Comparison of ENCODE assay signal across 22 cellular contexts in genomic region chr2:120504936-120505705, GRCh38.
"Had no signal": no experiment of that assay in that cellular context is flagged by ENCODE, and none has a peak within 500 bp of the region (broad histone marks: within the 10 kb centered on the region; RNA-seq: fewer than 3 reads in every experiment).

No MANE protein-coding gene starts in this region.

- H3K4me3 Mint-ChIP-seq: memory B cell, mesothelial cell of epicardium, natural killer cell, neural crest cell, type B pancreatic cell had no signal

- H3K4me1 ChIP-seq: colonic mucosa, foreskin keratinocyte, lower lobe of right lung, pancreas, prostate gland, sigmoid colon had no signal

- H3K4me1 Mint-ChIP-seq: memory B cell, mesothelial cell of epicardium, natural killer cell had no signal

- H3K27me3 ChIP-seq: colonic mucosa, pancreas, sigmoid colon, thyroid gland, vagina had no signal

- DNase-seq: cerebellar nuclear complex; colonic mucosa; esophagus squamous epithelium; foreskin keratinocyte; hippocampal formation; kidney glomerular epithelial cell; lower lobe of right lung; natural killer cell; occipital lobe; retina; sigmoid colon; stimulated activated CD4-positive, alpha-beta T cell treated with anti-CD3 and anti-CD28 coated beads, Interleukin-2, amount 100 ng/mL, for 48 hours; stimulated activated naive CD8-positive, alpha-beta T cell treated with anti-CD3 and anti-CD28 coated beads, Interleukin-15, Interleukin-2, amounts not matched to agents 100 U/mL and 50 U/mL, for 24 hours; thyroid gland had no signal

- H3K4me3 ChIP-seq: colonic mucosa, esophagus squamous epithelium, lower lobe of right lung, pancreas, prostate gland, sigmoid colon, suprapubic skin, thyroid gland, vagina had no signal

- H3K36me3 Mint-ChIP-seq: memory B cell, mesothelial cell of epicardium, natural killer cell, type B pancreatic cell had no signal

- H3K9me3 Mint-ChIP-seq: memory B cell, mesothelial cell of epicardium, natural killer cell, neural crest cell, type B pancreatic cell had no signal

- H3K27ac Mint-ChIP-seq: memory B cell, mesothelial cell of epicardium, natural killer cell, type B pancreatic cell had no signal

- H3K9me3 ChIP-seq: colonic mucosa, esophagus squamous epithelium, lower lobe of right lung, pancreas, prostate gland, sigmoid colon, suprapubic skin, thyroid gland, vagina had no signal

- ATAC-seq: lower lobe of right lung; natural killer cell; pancreas; stimulated activated naive CD8-positive, alpha-beta T cell treated with anti-CD3 and anti-CD28 coated beads, Interleukin-15, Interleukin-2, amounts not matched to agents 100 U/mL and 50 U/mL, for 24 hours had no signal

- H3K27ac ChIP-seq: colonic mucosa, esophagus squamous epithelium, foreskin keratinocyte, lower lobe of right lung, pancreas, prostate gland, sigmoid colon, suprapubic skin, thyroid gland, vagina had no signal

- H3K36me3 ChIP-seq: colonic mucosa, esophagus squamous epithelium, lower lobe of right lung, pancreas, prostate gland, sigmoid colon, suprapubic skin, thyroid gland, vagina had no signal
